Comparison of ENCODE assay signal across 34 cellular contexts in the genomic region with DNA sequence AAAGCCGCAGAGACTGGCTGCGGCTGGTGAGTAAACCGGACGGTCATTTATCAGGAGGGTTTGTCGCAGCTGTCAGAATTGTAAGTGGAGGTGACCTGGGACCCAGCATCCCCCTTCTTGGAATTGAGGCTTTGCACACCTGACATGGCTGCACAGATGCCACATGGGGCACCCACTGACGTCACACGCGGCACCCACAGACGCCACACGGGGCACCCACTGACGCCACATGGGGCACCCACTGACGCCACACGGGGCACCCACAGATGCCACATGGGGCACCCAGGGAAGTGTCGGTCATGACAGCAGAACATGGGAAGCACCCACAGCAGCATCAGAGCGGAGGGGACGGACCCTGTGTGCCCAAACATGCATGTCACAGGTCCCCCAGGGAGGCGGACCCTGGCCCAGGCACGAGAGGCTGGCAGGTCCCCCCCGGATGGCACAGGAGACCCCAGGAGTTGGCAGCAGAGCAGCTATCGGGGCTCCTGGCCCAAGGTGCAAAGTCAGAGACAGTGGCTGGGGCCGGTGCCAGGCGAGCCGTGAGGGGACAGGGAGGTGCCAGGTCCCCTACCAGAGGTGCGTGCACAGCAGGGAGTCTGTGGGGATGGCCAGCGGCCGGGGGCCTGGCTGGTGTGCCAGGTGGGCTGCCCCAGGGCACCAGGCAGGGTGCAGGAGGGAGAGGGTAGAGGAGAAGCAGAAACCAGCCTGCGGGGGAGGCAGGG. TPM values are rescaled to one million over a fixed set of nuclear protein-coding genes. Genes with fewer than 3 reads are reported as not detected.
"Had no signal": no experiment of that assay in that cellular context is flagged by ENCODE, and none has a peak within 500 bp of the region (broad histone marks: within the 10 kb centered on the region; RNA-seq: fewer than 3 reads in every experiment).

No MANE protein-coding gene starts in this region.

- H3K36me3 ChIP-seq: cardiac muscle cell, gastrocnemius medialis, lower lobe of right lung, neural progenitor cell, right lobe of liver, uterus had no signal

- FAIRE-seq: keratinocyte had no signal

- H3K9me3 ChIP-seq: body of pancreas, gastrocnemius medialis, lower lobe of right lung, right lobe of liver, uterus had no signal

- H3K4me1 Mint-ChIP-seq: neural progenitor cell; stimulated activated naive CD8-positive, alpha-beta T cell treated with anti-CD3 and anti-CD28 coated beads, Interleukin-15, amount 100 ng/mL, for 72 hours; T-cell had no signal

- H3K4me1 ChIP-seq: body of pancreas, gastrocnemius medialis, lower lobe of right lung, right lobe of liver, uterus had no signal

- H3K9me3 Mint-ChIP-seq: type B pancreatic cell had no signal

- DNase-seq: activated CD4-positive, alpha-beta T cell treated with anti-CD3 and anti-CD28 coated beads for 4 hours; activated CD4-positive, alpha-beta T cell treated with anti-CD3 and anti-CD28 coated beads, Interleukin-2, amount 50 U/mL, for 4 hours; activated CD4-positive, CD25-positive, alpha-beta regulatory T cell; activated effector memory CD4-positive, alpha-beta T cell treated with Interleukin-2 at 50 U/mL for 16 hours; activated naive CD4-positive, alpha-beta T cell treated with Interleukin-2 at 50 U/mL for 16 hours; activated T-cell treated with anti-CD3 and anti-CD28 coated beads for 4 hours; anterior cingulate cortex; cortex of kidney; effector memory CD8-positive, alpha-beta T cell; erythroblast; gastrocnemius medialis; hippocampal formation; lower lobe of right lung; mesenchymal stem cell; naive thymus-derived CD8-positive, alpha-beta T cell; stimulated activated CD4-positive, alpha-beta T cell treated with anti-CD3 and anti-CD28 coated beads, Interleukin-12 subunit alpha, Interleukin-12 subunit beta, amount 100 ng/mL, for 4 hours; stimulated activated CD4-positive, alpha-beta T cell treated with anti-CD3 and anti-CD28 coated beads, Interleukin-4, amount 100 ng/mL, for 1 hour; stimulated activated naive CD8-positive, alpha-beta T cell treated with anti-CD3 and anti-CD28 coated beads, Interleukin-15, amount 100 ng/mL, for 72 hours; T-cell; uterus had no signal

- H3K27ac ChIP-seq: body of pancreas, cardiac muscle cell, gastrocnemius medialis, lower lobe of right lung, neural progenitor cell, right lobe of liver, uterus had no signal

- H3K9ac ChIP-seq: neural progenitor cell had no signal

- H3K36me3 Mint-ChIP-seq: activated naive CD8-positive, alpha-beta T cell; naive thymus-derived CD8-positive, alpha-beta T cell; stimulated activated effector memory CD8-positive, alpha-beta T cell treated with anti-CD3 and anti-CD28 coated beads, Interleukin-12 subunit alpha, Interleukin-12 subunit beta, amount 100 ng/mL, for 72 hours; T-cell had no signal

- ATAC-seq: body of pancreas; effector memory CD8-positive, alpha-beta T cell; gastrocnemius medialis; lower lobe of right lung; naive thymus-derived CD8-positive, alpha-beta T cell; stimulated activated effector memory CD8-positive, alpha-beta T cell treated with anti-CD3 and anti-CD28 coated beads, Interleukin-12 subunit alpha, Interleukin-12 subunit beta, amount 100 ng/mL, for 72 hours; stimulated activated naive CD8-positive, alpha-beta T cell treated with anti-CD3 and anti-CD28 coated beads, Interleukin-15, amount 100 ng/mL, for 72 hours; T-cell had no signal

- H3K27me3 Mint-ChIP-seq: type B pancreatic cell had no signal

- H3K4me3 ChIP-seq: body of pancreas, cardiac muscle cell, gastrocnemius medialis, lower lobe of right lung, neural progenitor cell, right lobe of liver, uterus had no signal

- H3K27ac Mint-ChIP-seq: activated naive CD8-positive, alpha-beta T cell; effector memory CD8-positive, alpha-beta T cell; stimulated activated effector memory CD8-positive, alpha-beta T cell treated with anti-CD3 and anti-CD28 coated beads, Interleukin-12 subunit alpha, Interleukin-12 subunit beta, amount 100 ng/mL, for 72 hours; stimulated activated naive CD8-positive, alpha-beta T cell treated with anti-CD3 and anti-CD28 coated beads, Interleukin-15, amount 100 ng/mL, for 72 hours; T-cell; T-helper 2 cell treated with Interferon-gamma antibody and Interleukin-4, amounts not matched to agents 5 μg/mL and 100 μg/mL, for 36 hours; type B pancreatic cell had no signal

- H3K4me3 Mint-ChIP-seq: activated naive CD8-positive, alpha-beta T cell; effector memory CD8-positive, alpha-beta T cell; naive thymus-derived CD8-positive, alpha-beta T cell; neural progenitor cell; stimulated activated effector memory CD8-positive, alpha-beta T cell treated with anti-CD3 and anti-CD28 coated beads, Interleukin-12 subunit alpha, Interleukin-12 subunit beta, amount 100 ng/mL, for 72 hours; stimulated activated naive CD8-positive, alpha-beta T cell treated with anti-CD3 and anti-CD28 coated beads, Interleukin-15, amount 100 ng/mL, for 72 hours; T-cell; T-helper 2 cell treated with Interferon-gamma antibody and Interleukin-4, amounts not matched to agents 5 μg/mL and 100 μg/mL, for 36 hours; type B pancreatic cell had no signal

RNA-seq across cellular contexts. Expression of gene KNDC1, which starts 21.1 kb away (rescaled TPM):
- polyA plus RNA-seq: naive thymus-derived CD8-positive, alpha-beta T cell had no signal

RNA-seq across cellular contexts. Expression of gene UTF1, which starts 48.9 kb away (rescaled TPM):
- total RNA-seq: body of pancreas; cardiac muscle cell; cerebellum; gastrocnemius medialis; lower lobe of right lung; naive thymus-derived CD8-positive, alpha-beta T cell; omental fat pad; posterior vena cava; right lobe of liver; skeletal muscle tissue; uterus had no signal
- polyA plus RNA-seq: adipose tissue; cardiac muscle cell; keratinocyte; naive thymus-derived CD8-positive, alpha-beta T cell had no signal

RNA-seq across cellular contexts. Expression of gene VENTX, which starts 56.6 kb away (rescaled TPM):
- total RNA-seq: cardiac muscle cell; naive thymus-derived CD8-positive, alpha-beta T cell; skeletal muscle tissue had no signal
- polyA plus RNA-seq: cardiac muscle cell; keratinocyte; naive thymus-derived CD8-positive, alpha-beta T cell had no signal
